8 cellular contexts compared by ENCODE assay signal in the genomic region with DNA sequence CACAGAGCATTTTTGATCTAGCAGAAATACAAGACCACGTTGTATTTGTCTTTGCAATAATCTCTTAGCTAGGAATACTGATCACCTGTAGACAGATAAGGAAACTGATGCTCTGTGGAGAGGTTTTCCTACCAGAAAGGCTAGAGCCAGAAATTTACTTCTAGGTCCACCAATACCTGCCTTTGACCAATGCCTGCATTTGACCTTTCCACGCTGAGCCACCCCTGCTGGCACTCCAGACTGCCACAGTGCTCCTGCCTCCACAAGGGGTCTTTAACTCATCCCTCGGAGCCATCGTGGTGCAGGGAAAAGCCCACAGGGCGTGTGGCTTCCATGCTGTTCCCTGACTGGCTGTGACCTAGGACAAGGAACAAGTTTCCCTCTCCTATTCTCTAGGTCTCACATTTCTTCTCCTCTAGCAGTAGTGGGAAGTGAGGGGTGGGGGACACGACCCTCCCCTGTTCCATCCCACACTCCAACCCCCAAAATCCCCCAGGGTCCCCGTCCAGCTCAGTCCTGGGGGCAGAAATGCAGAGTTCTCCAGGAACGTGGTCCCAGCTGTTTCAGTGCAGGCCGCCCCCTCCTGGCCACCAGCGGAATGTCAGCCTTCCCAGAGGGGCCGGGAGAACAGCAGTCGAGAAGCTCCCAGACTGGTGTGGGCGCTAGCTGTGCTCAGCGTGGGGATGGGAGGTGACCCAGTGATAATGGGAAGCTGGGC. TPM values are rescaled to one million over a fixed set of nuclear protein-coding genes. Genes with fewer than 3 reads are reported as not detected.
DNase-seq lines count a peak whose midpoint lies in the region; ATAC-seq and TF ChIP-seq lines count a peak whose summit lies in the region.

No MANE protein-coding gene starts in this region.

- H3K27me3 ChIP-seq in AG04450 (ENCODE audit: control insufficient read depth, insufficient read depth, low read length) = peaks cover 15% of the 10 kb centered on the region

- peak; percentile 93 for TF ChIP-seq CTCF in AG04450 (IDR thresholded peaks at IDR 0.05; ENCODE audit: low read depth, low read length)

- peaks cover 47% of the 10 kb centered on the region for H3K27me3 Mint-ChIP-seq in activated CD4-positive, alpha-beta memory T cell treated with anti-CD3 and anti-CD28 coated beads for 36 hours

- ATAC-seq in GM18867 (IDR thresholded peaks at IDR 0.05; ENCODE audit: unreplicated experiment) = peak; percentile 49
- ATAC-seq in GM21367 (IDR thresholded peaks at IDR 0.05; ENCODE audit: unreplicated experiment) = no peak

- H3K27ac ChIP-seq in AG04450 (ENCODE audit: low read depth, low read length) = no peak overlapping the region

- H3K4me3 ChIP-seq in AG04450 (ENCODE audit: low read depth, low read length) = no peak overlapping the region

- POLR2A ChIA-PET in AG04450 (lab: Yijun Ruan, JAX) = interaction anchor here (0.5 to 1.0 kb wide), 3 partner anchors 27 to 393 kb away, joined by 3 to 5 read pairs (median 4); no protein-coding TSS in a partner anchor
- POLR2A ChIA-PET in activated CD4-positive, alpha-beta memory T cell treated with anti-CD3 and anti-CD28 coated beads for 36 hours (lab: Charles Lee) = interaction anchor here (0.5 kb wide), 1 partner anchor 101 kb away, joined by 4 read pairs; no protein-coding TSS in a partner anchor

- H3K4me1 Mint-ChIP-seq in activated CD4-positive, alpha-beta memory T cell treated with anti-CD3 and anti-CD28 coated beads for 36 hours (ENCODE audit: low read depth) = peaks cover 6% of the 10 kb centered on the region

- no peak overlapping the region for H3K4me3 Mint-ChIP-seq in activated CD4-positive, alpha-beta memory T cell treated with anti-CD3 and anti-CD28 coated beads for 36 hours

- no peaks in the 10 kb centered on the region for H3K9me3 Mint-ChIP-seq in activated CD4-positive, alpha-beta memory T cell treated with anti-CD3 and anti-CD28 coated beads for 36 hours

- H3K9me3 ChIP-seq in AG04450 (ENCODE audit: control insufficient read depth, insufficient read depth, low read length) = no peaks in the 10 kb centered on the region

- intact Hi-C loops in activated CD4-positive, alpha-beta memory T cell treated with anti-CD3 and anti-CD28 coated beads for 36 hours (cut with micrococcal nuclease) = loop anchor here (1.0 kb wide), 1 partner anchor 160 kb away; no protein-coding TSS in a partner anchor

- CTCF ChIA-PET in AG04450 (lab: Charles Lee) = interaction anchor here (0.5 to 2.9 kb wide), 53 partner anchors 9 to 420 kb away, joined by 3 to 38 read pairs (median 4); no protein-coding TSS in a partner anchor
- CTCF ChIA-PET in activated CD4-positive, alpha-beta memory T cell treated with anti-CD3 and anti-CD28 coated beads for 36 hours (lab: Charles Lee) = interaction anchor here (0.6 to 3.0 kb wide), 34 partner anchors 10 to 420 kb away, joined by 3 to 35 read pairs (median 4); a partner anchor contains a TSS

- DNase-seq in AG04450 (ENCODE audit: low read depth, low spot score) = no peak
- DNase-seq in NCI-H460 (ENCODE audit: extremely low read depth, low read depth) = peak; percentile 30
- peak; percentile 73 for DNase-seq in activated CD4-positive, alpha-beta memory T cell treated with anti-CD3 and anti-CD28 coated beads for 36 hours
- DNase-seq in dermis microvascular lymphatic vessel endothelial cell (ENCODE audit: low read depth in 2 of 2) = peak; percentile 30 to 60
- DNase-seq in lung microvascular endothelial cell (ENCODE audit: low read depth in 2 of 2) = peak; percentile 56 to 82
- peak; percentile 35 for DNase-seq in stimulated activated CD8-positive, alpha-beta memory T cell treated with anti-CD3 and anti-CD28 coated beads, Interleukin-12 subunit alpha, Interleukin-12 subunit beta, amount 100 ng/mL, for 1 hour (ENCODE audit: low read depth)

- no peak overlapping the region for H3K27ac Mint-ChIP-seq in activated CD4-positive, alpha-beta memory T cell treated with anti-CD3 and anti-CD28 coated beads for 36 hours

- H3K36me3 Mint-ChIP-seq in activated CD4-positive, alpha-beta memory T cell treated with anti-CD3 and anti-CD28 coated beads for 36 hours = no peaks in the 10 kb centered on the region

RNA-seq across cellular contexts. Expression of a gene that starts 1.4 kb away (rescaled TPM):
- 2.1 and 2.8 TPM in 2 replicates for polyA plus RNA-seq in AG04450 (2011; rRNA removed)
- polyA minus RNA-seq in AG04450 (2011; rRNA and poly(A)+ RNA removed) = 1.4 and 2.3 TPM in 2 replicates
- total RNA-seq in NCI-H460 (2014; rRNA removed; shearing (Covaris generic)) = not detected in 2 replicates
- not detected in 2 replicates for polyA plus RNA-seq in NCI-H460 (2014; cell fraction: nucleus; rRNA removed)
- not detected for total RNA-seq in activated CD4-positive, alpha-beta memory T cell treated with anti-CD3 and anti-CD28 coated beads for 36 hours
- 6.2 and 31.0 TPM in 2 replicates for total RNA-seq in dermis microvascular lymphatic vessel endothelial cell
- 4.6 and 15.5 TPM in 2 replicates for total RNA-seq in lung microvascular endothelial cell

RNA-seq across cellular contexts. Expression of a gene that starts 57.0 kb away (rescaled TPM):
- 33.0 and 52.8 TPM in 2 replicates for polyA plus RNA-seq in AG04450 (2011; rRNA removed)
- 62.0 and 83.4 TPM in 2 replicates for polyA minus RNA-seq in AG04450 (2011; rRNA and poly(A)+ RNA removed)
- total RNA-seq in NCI-H460 (2014; rRNA removed; shearing (Covaris generic)) = 24.3 and 24.5 TPM in 2 replicates
- 26.9 and 36.1 TPM in 2 replicates for polyA plus RNA-seq in NCI-H460 (2014; cell fraction: nucleus; rRNA removed)
- 10 to 100 TPM; 16.4 to 16.9 TPM for total RNA-seq in activated CD4-positive, alpha-beta memory T cell treated with anti-CD3 and anti-CD28 coated beads for 36 hours
- 13.9 and 18.7 TPM in 2 replicates for total RNA-seq in dermis microvascular lymphatic vessel endothelial cell
- total RNA-seq in lung microvascular endothelial cell = 12.9 and 13.7 TPM in 2 replicates
